Comparison of ENCODE assay signal across 8 cellular contexts in the genomic region with DNA sequence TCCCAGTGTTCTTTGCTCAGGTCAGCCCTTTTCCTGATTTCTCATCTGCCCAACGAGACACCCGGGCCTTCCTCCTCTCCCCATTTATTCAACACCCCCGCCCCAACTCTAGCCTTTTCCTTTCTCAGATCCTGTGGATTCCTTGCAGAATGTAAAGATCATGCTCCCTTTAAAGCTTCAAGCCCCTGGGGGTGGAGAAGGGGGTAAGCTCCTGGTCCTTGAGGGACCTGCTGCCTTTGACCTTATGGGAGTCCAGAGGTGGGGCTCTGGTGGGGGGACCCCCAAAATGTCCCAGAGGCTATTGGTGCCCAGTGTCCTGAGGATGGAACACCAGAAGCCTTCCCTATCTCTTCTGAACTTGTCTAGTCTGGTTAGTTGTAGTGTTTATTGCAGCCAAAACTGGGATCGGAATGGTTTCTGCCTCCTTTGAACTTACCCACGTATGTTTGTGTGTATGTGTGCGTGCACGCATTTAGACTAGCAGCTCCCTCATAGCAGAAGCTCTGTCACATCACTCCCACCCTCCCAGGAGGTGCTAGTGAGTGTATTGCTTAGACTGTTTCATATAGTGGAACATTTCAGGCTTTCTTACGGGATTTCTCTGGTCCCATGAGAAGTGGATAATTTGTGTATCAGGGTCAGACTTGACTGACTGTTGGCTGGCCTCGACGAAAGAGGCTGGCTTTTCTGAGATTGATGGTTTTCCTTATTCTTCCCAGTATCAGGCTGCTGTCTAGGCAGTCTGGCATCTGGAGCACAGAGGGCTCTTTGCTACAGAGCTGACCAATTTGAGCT. TPM values are rescaled to one million over a fixed set of nuclear protein-coding genes. Genes with fewer than 3 reads are reported as not detected.
DNase-seq lines count a peak whose midpoint lies in the region; ATAC-seq, FAIRE-seq and TF ChIP-seq lines count a peak whose summit lies in the region.

No MANE protein-coding gene starts in this region.

- H3K27ac ChIP-seq in mesodermal cell (ENCODE audit: low read depth, low read length, severe bottlenecking): no peak overlapping the region

- H3K27me3 ChIP-seq in Loucy (ENCODE audit: insufficient read depth, low read length, poor library complexity, severe bottlenecking): no peaks in the 10 kb centered on the region

- H3K79me2 ChIP-seq in Loucy (ENCODE audit: insufficient read depth, low read length): peaks cover 26% of the 10 kb centered on the region

- TF ChIP-seq POLR2A in GM12891 (IDR thresholded peaks at IDR 0.05; ENCODE audit: low read depth, low read length): no peak

- no peaks in the 10 kb centered on the region for H3K9me2 ChIP-seq in Loucy (replicated peaks; ENCODE audit: low read depth, low read length)

- H4K20me1 ChIP-seq in Loucy (ENCODE audit: insufficient read depth, low read length, poor library complexity, severe bottlenecking): no peaks in the 10 kb centered on the region

- TF ChIP-seq CTCF in Loucy (conservative IDR thresholded peaks at IDR 0.05; ENCODE audit: low read length): no peak

- in situ Hi-C loops in T47D (cut with HindIII; ENCODE audit: low pct_unique_long_range_greater_than_20kb, low sequenced_read_pairs): no loop called here

- no peaks in the 10 kb centered on the region for H3F3A ChIP-seq in Loucy (ENCODE audit: low read depth)

- H3K9me3 ChIP-seq in Loucy (ENCODE audit: insufficient read depth, low read depth, low read length): no peaks in the 10 kb centered on the region
- H3K9me3 ChIP-seq in mesodermal cell (ENCODE audit: control insufficient read depth, low read length): no peaks in the 10 kb centered on the region

- no peaks in the 10 kb centered on the region for H3K36me3 ChIP-seq in Loucy (ENCODE audit: insufficient read depth, low read length)
- peaks cover 9% of the 10 kb centered on the region for H3K36me3 ChIP-seq in mesodermal cell (ENCODE audit: control insufficient read depth, insufficient read depth, low read length)

- H2AFZ ChIP-seq in Loucy (ENCODE audit: low read length): no peak overlapping the region

- H3K9ac ChIP-seq in Loucy (ENCODE audit: low read depth, low read length, poor library complexity, severe bottlenecking): peak overlapping the region; percentile 67

- DNase-seq in Ammon's horn (ENCODE audit: low spot score): peak; percentile 40
- peak; percentile 28 to 34 for DNase-seq in T47D (ENCODE audit: low read depth in 1 of 2, low spot score in 1 of 2)
- DNase-seq in NCI-H2029 (lab: John Stamatoyannopoulos, UW): no peak
- DNase-seq in GM12891 (ENCODE audit: insufficient read length, low spot score): no peak
- DNase-seq in SKM-1 treated with dmso at 0.1 percent for 144 hours (lab: John Stamatoyannopoulos, UW; ENCODE audit: unreplicated experiment): no peak

- FAIRE-seq in GM12891 (lab: Jason Lieb, UNC): no peak

- peaks cover 14% of the 10 kb centered on the region for H3K4me1 ChIP-seq in Loucy (ENCODE audit: insufficient read depth, low read length, poor library complexity, severe bottlenecking)
- peaks cover 19% of the 10 kb centered on the region for H3K4me1 ChIP-seq in mesodermal cell (ENCODE audit: control insufficient read depth, insufficient read depth, low read length, poor library complexity, severe bottlenecking)

- H3K4me3 ChIP-seq in Loucy (ENCODE audit: low read length, poor library complexity, severe bottlenecking) (peak overlapping the region; percentile 86), mesodermal cell (ENCODE audit: extremely low read depth, insufficient read depth, low read length, poor library complexity, severe bottlenecking) (peak overlapping the region; percentile 55)

- peak overlapping the region; percentile 76 for H3K4me2 ChIP-seq in Loucy (ENCODE audit: low read depth, low read length, poor library complexity, severe bottlenecking)

- 28 to 53% methylated on average over 2 to 3 of the region's 10 CpGs for WGBS in mesodermal cell (ENCODE audit: insufficient coverage in 2 of 2), 2 experiments

- ATAC-seq in HG03439 (IDR thresholded peaks at IDR 0.05; ENCODE audit: unreplicated experiment): no peak

TF ChIP-seq in GM12891, 5 proteins besides CTCF, POLR2A, EP300 and RAD21:
- TF ChIP-seq PAX5 (IDR thresholded peaks at IDR 0.05; ENCODE audit: insufficient read depth, low read length, severe bottlenecking) (no peak), POU2F2 (IDR thresholded peaks at IDR 0.05; ENCODE audit: low read depth, low read length) (no peak), POLR2AphosphoS5 (IDR thresholded peaks at IDR 0.05; ENCODE audit: low read depth, low read length) (no peak), SPI1 (IDR thresholded peaks at IDR 0.05; ENCODE audit: low read depth, low read length) (no peak), TAF1 (IDR thresholded peaks at IDR 0.05; ENCODE audit: low read depth, low read length) (no peak)

RNA-seq across cellular contexts. Expression of a gene that starts 1.1 kb away (rescaled TPM):
- polyA plus RNA-seq in mesodermal cell (2013, experiment 1 of 2): 22.4 TPM
- polyA plus RNA-seq in mesodermal cell (2013, experiment 2 of 2): 23.0 TPM
- polyA plus RNA-seq in GM12891 (2012; ENCODE audit: low read depth, missing spikeins): 10.5 TPM

Comparison
In these comparisons a context has a peak if more than half of its experiments do, and no peak if none do; other contexts are left out.
1. DNase-seq: peak in Ammon's horn (single experiment) and T47D (2 of 2); none in NCI-H2029 (single experiment), GM12891 (single experiment) and SKM-1 treated with dmso at 0.1 percent for 144 hours (single experiment).